ENCODE assay signal across 13 cellular contexts in the genomic region with DNA sequence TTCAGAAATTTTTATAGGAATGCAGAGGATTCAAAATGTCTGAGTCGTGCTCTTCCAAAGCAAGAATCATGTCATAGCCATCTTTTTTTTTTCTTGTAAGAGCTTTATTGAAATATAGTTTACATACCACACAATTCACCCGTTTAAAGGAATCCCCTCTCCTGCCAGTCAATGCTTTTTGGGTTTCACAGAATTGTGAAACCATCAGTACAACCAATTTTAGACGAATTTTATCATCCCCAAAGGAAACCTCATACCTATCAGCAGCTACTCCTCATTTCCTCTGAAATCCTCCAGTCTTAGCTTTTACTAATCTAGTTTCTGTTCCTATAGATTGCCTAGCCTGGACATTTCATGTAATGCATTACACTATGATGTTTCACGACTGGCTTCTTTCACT. TPM values are rescaled to one million over a fixed set of nuclear protein-coding genes. Genes with fewer than 3 reads are reported as not detected.
DNase-seq lines count a peak whose midpoint lies in the region; ATAC-seq lines count a peak whose summit lies in the region.
"Had no signal": no experiment of that assay in that cellular context is flagged by ENCODE, and none has a peak within 500 bp of the region (broad histone marks: within the 10 kb centered on the region; RNA-seq: fewer than 3 reads in every experiment).

No MANE protein-coding gene starts in this region.

- H3K4me3 Mint-ChIP-seq in activated T-cell treated with anti-CD3 and anti-CD28 coated beads, Interleukin-2, amount 50 U/mL, for 72 hours = peak overlapping the region; percentile 65 to 77
- H3K4me3 Mint-ChIP-seq in activated naive CD8-positive, alpha-beta T cell = peak overlapping the region; percentile 31
- H3K4me3 Mint-ChIP-seq in stimulated activated effector memory CD8-positive, alpha-beta T cell treated with anti-CD3 and anti-CD28 coated beads, Interleukin-12 subunit alpha, Interleukin-12 subunit beta, amount 100 ng/mL, for 72 hours = peak overlapping the region; percentile 20

- H3K27ac Mint-ChIP-seq in activated T-cell treated with anti-CD3 and anti-CD28 coated beads, Interleukin-2, amount 50 U/mL, for 72 hours = peak overlapping the region; percentile 100
- H3K27ac Mint-ChIP-seq in activated naive CD8-positive, alpha-beta T cell = peak overlapping the region; percentile 87
- H3K27ac Mint-ChIP-seq in stimulated activated effector memory CD8-positive, alpha-beta T cell treated with anti-CD3 and anti-CD28 coated beads, Interleukin-12 subunit alpha, Interleukin-12 subunit beta, amount 100 ng/mL, for 72 hours = peak overlapping the region; percentile 88
- H3K27ac Mint-ChIP-seq: progenitor cell of endocrine pancreas had no signal

- no peak for DNase-seq in activated T-cell treated with anti-CD3 and anti-CD28 coated beads, Interleukin-2, amount 50 U/mL, for 72 hours
- DNase-seq in activated T-cell treated with anti-CD3 and anti-CD28 coated beads, Interleukin-2, amount 50 U/mL, for 48 hours = no peak
- DNase-seq in SIG-M5 treated with dmso at 0.1 percent for 504 hours (lab: John Stamatoyannopoulos, UW; ENCODE audit: unreplicated experiment) (peak; percentile 85), NCI-H2107 (lab: John Stamatoyannopoulos, UW) (no peak), NCI-H510A treated with DMSO at 0.1 percent for 48 hours (lab: John Stamatoyannopoulos, UW) (no peak)
- DNase-seq in stimulated activated effector memory CD8-positive, alpha-beta T cell treated with anti-CD3 and anti-CD28 coated beads, Interleukin-12 subunit alpha, Interleukin-12 subunit beta, amount 100 ng/mL, for 72 hours (ENCODE audit: low spot score in 2 of 2) = no peak
- DNase-seq: cortex of kidney, DMS79, NCI-H2227 treated with DMSO at 0.1 percent for 48 hours had no signal

- no peaks in the 10 kb centered on the region for H3K9me3 Mint-ChIP-seq in activated T-cell treated with anti-CD3 and anti-CD28 coated beads, Interleukin-2, amount 50 U/mL, for 72 hours
- no peaks in the 10 kb centered on the region for H3K9me3 Mint-ChIP-seq in activated naive CD8-positive, alpha-beta T cell (ENCODE audit: low read depth)
- no peaks in the 10 kb centered on the region for H3K9me3 Mint-ChIP-seq in stimulated activated effector memory CD8-positive, alpha-beta T cell treated with anti-CD3 and anti-CD28 coated beads, Interleukin-12 subunit alpha, Interleukin-12 subunit beta, amount 100 ng/mL, for 72 hours

- H3K36me3 Mint-ChIP-seq in activated T-cell treated with anti-CD3 and anti-CD28 coated beads, Interleukin-2, amount 50 U/mL, for 72 hours (ENCODE audit: insufficient read depth in 2 of 2) = peaks cover 0 to 2% of the 10 kb centered on the region in 2 donors
- H3K36me3 Mint-ChIP-seq in activated naive CD8-positive, alpha-beta T cell = peaks cover 4% of the 10 kb centered on the region
- H3K36me3 Mint-ChIP-seq in stimulated activated effector memory CD8-positive, alpha-beta T cell treated with anti-CD3 and anti-CD28 coated beads, Interleukin-12 subunit alpha, Interleukin-12 subunit beta, amount 100 ng/mL, for 72 hours = no peaks in the 10 kb centered on the region

- peak; percentile 54 to 58 for ATAC-seq in activated T-cell treated with anti-CD3 and anti-CD28 coated beads, Interleukin-2, amount 50 U/mL, for 72 hours (replicated peaks in 1 of 2)
- peak; percentile 43 for ATAC-seq in stimulated activated effector memory CD8-positive, alpha-beta T cell treated with anti-CD3 and anti-CD28 coated beads, Interleukin-12 subunit alpha, Interleukin-12 subunit beta, amount 100 ng/mL, for 72 hours
- no peak for ATAC-seq in HG02763 (IDR thresholded peaks at IDR 0.05; ENCODE audit: unreplicated experiment)
- ATAC-seq: GM12878 had no signal

- peaks cover 70% of the 10 kb centered on the region for H3K4me1 Mint-ChIP-seq in activated T-cell treated with anti-CD3 and anti-CD28 coated beads, Interleukin-2, amount 50 U/mL, for 72 hours (ENCODE audit: low read depth)
- H3K4me1 Mint-ChIP-seq in activated naive CD8-positive, alpha-beta T cell (ENCODE audit: low read depth) = peaks cover 49% of the 10 kb centered on the region
- H3K4me1 Mint-ChIP-seq in stimulated activated effector memory CD8-positive, alpha-beta T cell treated with anti-CD3 and anti-CD28 coated beads, Interleukin-12 subunit alpha, Interleukin-12 subunit beta, amount 100 ng/mL, for 72 hours = peaks cover 58% of the 10 kb centered on the region

- H3K27me3 Mint-ChIP-seq in activated T-cell treated with anti-CD3 and anti-CD28 coated beads, Interleukin-2, amount 50 U/mL, for 72 hours (ENCODE audit: low read depth) = no peaks in the 10 kb centered on the region
- no peaks in the 10 kb centered on the region for H3K27me3 Mint-ChIP-seq in activated naive CD8-positive, alpha-beta T cell
- H3K27me3 Mint-ChIP-seq: progenitor cell of endocrine pancreas had no signal

RNA-seq across cellular contexts. Expression of a gene that starts 39.6 kb away (rescaled TPM):
- under 1 TPM in 1 of 2 donors, not detected in 1; 0.05 TPM for total RNA-seq in activated T-cell treated with anti-CD3 and anti-CD28 coated beads, Interleukin-2, amount 50 U/mL, for 72 hours
- total RNA-seq: GM12878, progenitor cell of endocrine pancreas had no signal

RNA-seq across cellular contexts. Expression of a gene that starts 48.2 kb away (rescaled TPM):
- 100 to 1,000 TPM in 1 of 2 donors, 10 to 100 TPM in 1; 98.1 to 104 TPM for total RNA-seq in activated T-cell treated with anti-CD3 and anti-CD28 coated beads, Interleukin-2, amount 50 U/mL, for 72 hours

Comparison
In these comparisons a context has a peak if more than half of its experiments do, and no peak if none do; other contexts are left out.
1. H3K4me3 Mint-ChIP-seq: peak in every context shown above with its lines; median percentile 71 in activated T-cell treated with anti-CD3 and anti-CD28 coated beads, Interleukin-2, amount 50 U/mL, for 72 hours; 31 in activated naive CD8-positive, alpha-beta T cell; 20 in stimulated activated effector memory CD8-positive, alpha-beta T cell treated with anti-CD3 and anti-CD28 coated beads, Interleukin-12 subunit alpha, Interleukin-12 subunit beta, amount 100 ng/mL, for 72 hours.